Comparison of ENCODE assay signal across 2 cellular contexts in genomic region chr1:167645625-167646410, GRCh38.
TF ChIP-seq lines count a peak whose summit lies in the region.

No MANE protein-coding gene starts in this region.

TF ChIP-seq in HEK293, 187 proteins besides CTCF, POLR2A, EP300 and RAD21:
- no peak for TF ChIP-seq ZSCAN18 (tag by site-specific recombination; IDR thresholded peaks at IDR 0.05)
- peak; percentile 58 for TF ChIP-seq ZFHX2 (tag by site-specific recombination; conservative IDR thresholded peaks at IDR 0.05)

TF ChIP-seq in GM12878, 131 proteins besides CTCF, POLR2A, EP300 and RAD21:
- TF ChIP-seq MTA3 (IDR thresholded peaks at IDR 0.05; ENCODE audit: borderline replicate concordance, low read length) (peak; percentile 58; the same call in 1 of the 2 replicates), SKIL (IDR thresholded peaks at IDR 0.05; ENCODE audit: low read depth, poor library complexity, severe bottlenecking) (no peak)
TF ChIP-seq in GM12878: peak in this region for 1.
